ENCODE assay signal across 1 cellular context in the genomic region with DNA sequence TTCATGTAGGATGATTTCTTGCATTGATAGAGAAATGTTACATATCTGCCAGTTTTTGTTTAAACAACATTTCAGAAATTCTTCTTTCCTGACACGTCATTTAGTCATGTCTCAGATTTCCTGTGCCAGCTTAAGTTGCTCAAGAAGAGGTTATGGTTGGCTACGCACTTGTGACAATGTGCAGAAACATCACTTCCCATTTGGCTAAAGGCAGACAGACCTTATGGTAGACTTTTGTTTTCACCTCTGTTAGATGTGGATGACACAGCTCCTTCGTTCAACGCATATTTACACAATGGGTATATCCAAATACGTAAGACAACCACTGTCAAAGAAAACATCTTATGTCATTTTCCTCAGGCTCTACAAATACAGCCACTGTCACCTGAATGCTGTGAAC.
A peak's percentile ranks its signal among the peaks of the same experiment; 100 is the strongest.
TF ChIP-seq lines count a peak whose summit lies in the region.

No MANE protein-coding gene starts in this region.

TF ChIP-seq in HepG2, 621 proteins besides CTCF, POLR2A, EP300 and RAD21 (continued from another document):
- TF ChIP-seq, protein P1, sequence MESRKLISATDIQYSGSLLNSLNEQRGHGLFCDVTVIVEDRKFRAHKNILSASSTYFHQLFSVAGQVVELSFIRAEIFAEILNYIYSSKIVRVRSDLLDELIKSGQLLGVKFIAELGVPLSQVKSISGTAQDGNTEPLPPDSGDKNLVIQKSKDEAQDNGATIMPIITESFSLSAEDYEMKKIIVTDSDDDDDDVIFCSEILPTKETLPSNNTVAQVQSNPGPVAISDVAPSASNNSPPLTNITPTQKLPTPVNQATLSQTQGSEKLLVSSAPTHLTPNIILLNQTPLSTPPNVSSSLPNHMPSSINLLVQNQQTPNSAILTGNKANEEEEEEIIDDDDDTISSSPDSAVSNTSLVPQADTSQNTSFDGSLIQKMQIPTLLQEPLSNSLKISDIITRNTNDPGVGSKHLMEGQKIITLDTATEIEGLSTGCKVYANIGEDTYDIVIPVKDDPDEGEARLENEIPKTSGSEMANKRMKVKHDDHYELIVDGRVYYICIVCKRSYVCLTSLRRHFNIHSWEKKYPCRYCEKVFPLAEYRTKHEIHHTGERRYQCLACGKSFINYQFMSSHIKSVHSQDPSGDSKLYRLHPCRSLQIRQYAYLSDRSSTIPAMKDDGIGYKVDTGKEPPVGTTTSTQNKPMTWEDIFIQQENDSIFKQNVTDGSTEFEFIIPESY (CRISPR knock-in tag; IDR thresholded peaks at IDR 0.05), result peak; percentile 66; the same call in 1 of the 2 replicates
- TF ChIP-seq SOX5 (CRISPR knock-in tag; IDR thresholded peaks at IDR 0.05; ENCODE audit: borderline replicate concordance) (0 out of 2 replicates have a peak, but pooled peaks have one; percentile 29), ZNF280B (CRISPR knock-in tag; IDR thresholded peaks at IDR 0.05; ENCODE audit: borderline replicate concordance) (no peak), IKZF1 (IDR thresholded peaks at IDR 0.05) (no peak), ESRRA (CRISPR knock-in tag; IDR thresholded peaks at IDR 0.05; ENCODE audit: low read depth) (no peak), FOXA3 (CRISPR knock-in tag; IDR thresholded peaks at IDR 0.05) (0 out of 2 replicates have a peak, but pooled peaks have one; percentile 23), ZNF430 (CRISPR knock-in tag; IDR thresholded peaks at IDR 0.05) (no peak)
- TF ChIP-seq, protein P2, sequence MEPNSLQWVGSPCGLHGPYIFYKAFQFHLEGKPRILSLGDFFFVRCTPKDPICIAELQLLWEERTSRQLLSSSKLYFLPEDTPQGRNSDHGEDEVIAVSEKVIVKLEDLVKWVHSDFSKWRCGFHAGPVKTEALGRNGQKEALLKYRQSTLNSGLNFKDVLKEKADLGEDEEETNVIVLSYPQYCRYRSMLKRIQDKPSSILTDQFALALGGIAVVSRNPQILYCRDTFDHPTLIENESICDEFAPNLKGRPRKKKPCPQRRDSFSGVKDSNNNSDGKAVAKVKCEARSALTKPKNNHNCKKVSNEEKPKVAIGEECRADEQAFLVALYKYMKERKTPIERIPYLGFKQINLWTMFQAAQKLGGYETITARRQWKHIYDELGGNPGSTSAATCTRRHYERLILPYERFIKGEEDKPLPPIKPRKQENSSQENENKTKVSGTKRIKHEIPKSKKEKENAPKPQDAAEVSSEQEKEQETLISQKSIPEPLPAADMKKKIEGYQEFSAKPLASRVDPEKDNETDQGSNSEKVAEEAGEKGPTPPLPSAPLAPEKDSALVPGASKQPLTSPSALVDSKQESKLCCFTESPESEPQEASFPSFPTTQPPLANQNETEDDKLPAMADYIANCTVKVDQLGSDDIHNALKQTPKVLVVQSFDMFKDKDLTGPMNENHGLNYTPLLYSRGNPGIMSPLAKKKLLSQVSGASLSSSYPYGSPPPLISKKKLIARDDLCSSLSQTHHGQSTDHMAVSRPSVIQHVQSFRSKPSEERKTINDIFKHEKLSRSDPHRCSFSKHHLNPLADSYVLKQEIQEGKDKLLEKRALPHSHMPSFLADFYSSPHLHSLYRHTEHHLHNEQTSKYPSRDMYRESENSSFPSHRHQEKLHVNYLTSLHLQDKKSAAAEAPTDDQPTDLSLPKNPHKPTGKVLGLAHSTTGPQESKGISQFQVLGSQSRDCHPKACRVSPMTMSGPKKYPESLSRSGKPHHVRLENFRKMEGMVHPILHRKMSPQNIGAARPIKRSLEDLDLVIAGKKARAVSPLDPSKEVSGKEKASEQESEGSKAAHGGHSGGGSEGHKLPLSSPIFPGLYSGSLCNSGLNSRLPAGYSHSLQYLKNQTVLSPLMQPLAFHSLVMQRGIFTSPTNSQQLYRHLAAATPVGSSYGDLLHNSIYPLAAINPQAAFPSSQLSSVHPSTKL (CRISPR knock-in tag; IDR thresholded peaks at IDR 0.05), result peak; percentile 25; the same call in 1 of the 2 replicates
